Comparison of ENCODE assay signal across 17 cellular contexts in the genomic region with DNA sequence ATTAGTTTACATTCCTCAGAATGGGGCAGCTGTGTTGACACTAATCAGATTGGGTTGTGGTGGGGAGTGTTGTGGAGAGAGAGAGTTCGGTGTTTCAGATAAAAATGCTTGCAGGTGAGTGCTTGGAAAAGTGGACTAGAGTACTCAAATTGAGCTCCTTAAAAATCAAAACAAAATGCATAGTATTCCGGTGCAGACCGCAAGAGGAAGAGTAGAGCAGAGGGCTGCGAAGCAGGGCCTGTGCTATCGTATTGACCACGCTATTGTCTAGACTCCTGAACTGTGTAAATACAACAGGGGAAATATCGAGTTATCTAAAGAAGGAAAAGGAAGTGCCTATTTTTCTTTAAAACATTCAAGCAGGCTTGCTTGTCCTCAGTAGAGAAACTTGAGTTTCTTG.
DNase-seq lines count a peak whose midpoint lies in the region; ATAC-seq and TF ChIP-seq lines count a peak whose summit lies in the region.
"Had no signal": no experiment of that assay in that cellular context is flagged by ENCODE, and none has a peak within 500 bp of the region (broad histone marks: within the 10 kb centered on the region; RNA-seq: fewer than 3 reads in every experiment).

No MANE protein-coding gene starts in this region.

- TF ChIP-seq CTCF in mammary epithelial cell (conservative IDR thresholded peaks at IDR 0.05 in 1 of 2, IDR thresholded peaks at IDR 0.05 in 1 of 2; ENCODE audit: extremely low read depth in 1 of 2, insufficient read depth in 1 of 2, low read depth in 1 of 2, low read length in 2 of 2) = peak in 1 of 2 donors; percentile 37

- peaks cover 63% of the 10 kb centered on the region for H3K79me2 ChIP-seq in mammary epithelial cell (ENCODE audit: insufficient read depth, low read length)

- H3K27me3 Mint-ChIP-seq in naive thymus-derived CD4-positive, alpha-beta T cell = peaks cover 0 to 4% (median 0%) of the 10 kb centered on the region in 5 donors
- H3K27me3 Mint-ChIP-seq: activated naive CD4-positive, alpha-beta T cell treated with anti-CD3 and anti-CD28 coated beads, Interleukin-2, amount 50 U/mL, for 24 hours had no signal

- dilution Hi-C loops in mammary epithelial cell (cut with HindIII; ENCODE audit: low sequenced_read_pairs) = no loop called here

- H3K27ac Mint-ChIP-seq in naive thymus-derived CD4-positive, alpha-beta T cell = peak overlapping the region in 2 of 9 donors; percentile 1 to 60
- H3K27ac Mint-ChIP-seq: activated naive CD4-positive, alpha-beta T cell treated with anti-CD3 and anti-CD28 coated beads, Interleukin-2, amount 50 U/mL, for 24 hours; stimulated activated effector memory CD8-positive, alpha-beta T cell treated with anti-CD3 and anti-CD28 coated beads, Interleukin-12 subunit alpha, Interleukin-12 subunit beta, amount 100 ng/mL, for 72 hours had no signal

- DNase-seq in DMS53 treated with DMSO at 0.1 percent for 48 hours (lab: John Stamatoyannopoulos, UW; ENCODE audit: unreplicated experiment) = peak; percentile 20
- DNase-seq in HT-29 (ENCODE audit: low spot score) = peak; percentile 59
- peak; percentile 48 for DNase-seq in mammary epithelial cell
- no peak for DNase-seq in naive thymus-derived CD4-positive, alpha-beta T cell
- DNase-seq in T-helper 2 cell = no peak
- DNase-seq in H4 (ENCODE audit: low spot score) = no peak
- no peak for DNase-seq in Right ventricle myocardium superior
- DNase-seq: DMS79; MG63; NCI-H446; psoas muscle; stimulated activated CD4-positive, alpha-beta T cell treated with anti-CD3 and anti-CD28 coated beads, Interleukin-2, amount 100 ng/mL, for 48 hours had no signal

- no peaks in the 10 kb centered on the region for H3K36me3 Mint-ChIP-seq in naive thymus-derived CD4-positive, alpha-beta T cell
- H3K36me3 Mint-ChIP-seq: activated naive CD4-positive, alpha-beta T cell treated with anti-CD3 and anti-CD28 coated beads, Interleukin-2, amount 50 U/mL, for 24 hours; stimulated activated effector memory CD8-positive, alpha-beta T cell treated with anti-CD3 and anti-CD28 coated beads, Interleukin-12 subunit alpha, Interleukin-12 subunit beta, amount 100 ng/mL, for 72 hours had no signal

- H3K27me3 ChIP-seq in mammary epithelial cell (ENCODE audit: insufficient read depth, low read length) = no peaks in the 10 kb centered on the region
- H3K27me3 ChIP-seq in naive thymus-derived CD4-positive, alpha-beta T cell (ENCODE audit: control insufficient read depth in 2 of 2, insufficient read depth in 2 of 2, low read length in 2 of 2) = no peaks in the 10 kb centered on the region
- H3K27me3 ChIP-seq: esophagus muscularis mucosa, MG63, SJCRH30 had no signal

- intact Hi-C loops in mammary epithelial cell (cut with micrococcal nuclease) (loop anchor here (2.0 to 5.0 kb wide), 4 partner anchors 78 to 433 kb away; no protein-coding TSS in a partner anchor), Right ventricle myocardium superior (cut with DNase I) (no loop called here)
- intact Hi-C loops in naive thymus-derived CD4-positive, alpha-beta T cell (cut with micrococcal nuclease) = no loop called here

- no peaks in the 10 kb centered on the region for H3K9me3 ChIP-seq in mammary epithelial cell (replicated peaks; ENCODE audit: insufficient read depth, low read length)
- H3K9me3 ChIP-seq in naive thymus-derived CD4-positive, alpha-beta T cell (ENCODE audit: control insufficient read depth in 2 of 3, low read length in 3 of 3) = no peaks in the 10 kb centered on the region
- H3K9me3 ChIP-seq: esophagus muscularis mucosa, MG63, psoas muscle, SJCRH30 had no signal

- peak overlapping the region; percentile 80 for H3K4me2 ChIP-seq in mammary epithelial cell (ENCODE audit: insufficient read depth, low read depth, low read length)

- peaks cover 25% of the 10 kb centered on the region for H3K4me1 ChIP-seq in mammary epithelial cell (ENCODE audit: insufficient read depth, low read length)
- H3K4me1 ChIP-seq in naive thymus-derived CD4-positive, alpha-beta T cell (ENCODE audit: control insufficient read depth in 2 of 2, insufficient read depth in 2 of 2, low read length in 2 of 2) = no peaks in the 10 kb centered on the region
- H3K4me1 ChIP-seq: esophagus muscularis mucosa, SJCRH30 had no signal

- H2AFZ ChIP-seq in mammary epithelial cell (ENCODE audit: low read depth, low read length) = no peak overlapping the region

- H3K27ac ChIP-seq in mammary epithelial cell (ENCODE audit: insufficient read depth, low read depth, low read length) = peak overlapping the region; percentile 97
- no peak overlapping the region for H3K27ac ChIP-seq in naive thymus-derived CD4-positive, alpha-beta T cell (ENCODE audit: low read depth, low read length)
- H3K27ac ChIP-seq: esophagus muscularis mucosa, psoas muscle, SJCRH30 had no signal

- POLR2A ChIA-PET in naive thymus-derived CD4-positive, alpha-beta T cell (lab: Charles Lee) = no interaction called here

- WGBS in mammary epithelial cell (ENCODE audit: low coverage, missing lambda C conversion rate) = 0% methylated on average over 7 of the region's 7 CpGs

- no peak for ATAC-seq in naive thymus-derived CD4-positive, alpha-beta T cell
- no peak for ATAC-seq in HG03139 (IDR thresholded peaks at IDR 0.05; ENCODE audit: unreplicated experiment)
- ATAC-seq in Right ventricle myocardium superior (ENCODE audit: poor library complexity) = no peak
- ATAC-seq: psoas muscle; stimulated activated effector memory CD8-positive, alpha-beta T cell treated with anti-CD3 and anti-CD28 coated beads, Interleukin-12 subunit alpha, Interleukin-12 subunit beta, amount 100 ng/mL, for 72 hours had no signal

- peak overlapping the region; percentile 99 for H3K9ac ChIP-seq in mammary epithelial cell (ENCODE audit: insufficient read depth, low read length)

- H4K20me1 ChIP-seq in mammary epithelial cell (ENCODE audit: insufficient read depth, low read length) = no peaks in the 10 kb centered on the region

- no TSS peak for BruUV-seq in mammary epithelial cell (replicated peaks; lab: Mats Ljungman, UMichigan)

- H3K36me3 ChIP-seq in mammary epithelial cell (ENCODE audit: insufficient read depth, low read length) = peaks cover 2% of the 10 kb centered on the region
- H3K36me3 ChIP-seq in naive thymus-derived CD4-positive, alpha-beta T cell (ENCODE audit: control insufficient read depth in 2 of 3, insufficient read depth in 3 of 3, low read length in 3 of 3) = no peaks in the 10 kb centered on the region
- H3K36me3 ChIP-seq: esophagus muscularis mucosa, MG63, SJCRH30 had no signal

- CTCF ChIA-PET in mammary epithelial cell (lab: Charles Lee; ENCODE audit: low non-redundant PET) = interaction anchor here (0.6 kb wide), 1 partner anchor 461 kb away, joined by 3 read pairs; no protein-coding TSS in a partner anchor
- CTCF ChIA-PET in naive thymus-derived CD4-positive, alpha-beta T cell (lab: Charles Lee) = interaction anchor here (0.7 kb wide), 1 partner anchor 28 kb away, joined by 10 read pairs; no protein-coding TSS in a partner anchor

- H3K4me3 Mint-ChIP-seq in naive thymus-derived CD4-positive, alpha-beta T cell = peak overlapping the region in 8 of 10 donors; percentile 1 to 54 (median 45)
- H3K4me3 Mint-ChIP-seq: activated naive CD4-positive, alpha-beta T cell treated with anti-CD3 and anti-CD28 coated beads, Interleukin-2, amount 50 U/mL, for 24 hours; stimulated activated effector memory CD8-positive, alpha-beta T cell treated with anti-CD3 and anti-CD28 coated beads, Interleukin-12 subunit alpha, Interleukin-12 subunit beta, amount 100 ng/mL, for 72 hours had no signal

- no peaks in the 10 kb centered on the region for H3K9me3 Mint-ChIP-seq in naive thymus-derived CD4-positive, alpha-beta T cell
- H3K9me3 Mint-ChIP-seq: activated naive CD4-positive, alpha-beta T cell treated with anti-CD3 and anti-CD28 coated beads, Interleukin-2, amount 50 U/mL, for 24 hours; stimulated activated effector memory CD8-positive, alpha-beta T cell treated with anti-CD3 and anti-CD28 coated beads, Interleukin-12 subunit alpha, Interleukin-12 subunit beta, amount 100 ng/mL, for 72 hours had no signal

- H3K4me3 ChIP-seq in mammary epithelial cell (replicated peaks in 1 of 3; ENCODE audit: insufficient read depth in 1 of 3, low read depth in 2 of 3, low read length in 3 of 3) = peak overlapping the region; percentile 70 to 97 (median 92)
- H3K4me3 ChIP-seq in naive thymus-derived CD4-positive, alpha-beta T cell (ENCODE audit: low read length) = no peak overlapping the region
- H3K4me3 ChIP-seq: esophagus muscularis mucosa, MG63, psoas muscle, SJCRH30 had no signal

- in situ Hi-C loops in mammary epithelial cell (cut with MboI; ENCODE audit: low sequenced_read_pairs in 2 of 2) = loop anchor here (5.0 to 10.0 kb wide), 2 partner anchors 516 to 523 kb away; no protein-coding TSS in a partner anchor

- peaks cover 4 to 30% (median 24%) of the 10 kb centered on the region in 7 donors for H3K4me1 Mint-ChIP-seq in naive thymus-derived CD4-positive, alpha-beta T cell

Comparison
In these comparisons a context has a peak if more than half of its experiments do, and no peak if none do; other contexts are left out.
1. DNase-seq: peak in DMS53 treated with DMSO at 0.1 percent for 48 hours (single experiment), HT-29 (single experiment) and mammary epithelial cell (single experiment); none in naive thymus-derived CD4-positive, alpha-beta T cell (0 of 9), T-helper 2 cell (0 of 5), H4 (single experiment) and Right ventricle myocardium superior (single experiment).